ENCODE assay signal across 9 cellular contexts in genomic region chr18:58529714-58530354, GRCh38.
DNase-seq lines count a peak whose midpoint lies in the region; ATAC-seq, FAIRE-seq and TF ChIP-seq lines count a peak whose summit lies in the region.
"Had no signal": no experiment of that assay in that cellular context is flagged by ENCODE, and none has a peak within 500 bp of the region (broad histone marks: within the 10 kb centered on the region; RNA-seq: fewer than 3 reads in every experiment).

No MANE protein-coding gene starts in this region.

- H3K9me3 Mint-ChIP-seq in activated T-cell treated with anti-CD3 and anti-CD28 coated beads, Interleukin-2, amount 50 U/mL, for 4 hours = no peaks in the 10 kb centered on the region
- H3K9me3 Mint-ChIP-seq: dendritic cell treated with granulocyte-macrophage colony-stimulating factor and Interleukin-4, amounts not matched to agents 40 ng/mL and 50 ng/mL, for 4 days had no signal

- WGBS in pancreas, 2 donors = 37 to 41% methylated on average over 6 of the region's 6 CpGs

- no peaks in the 10 kb centered on the region for H3K9me3 ChIP-seq in pancreas

- peak; percentile 51 to 53 for ATAC-seq in activated T-cell treated with anti-CD3 and anti-CD28 coated beads, Interleukin-2, amount 50 U/mL, for 4 hours
- peak; percentile 34 to 78 (median 75) for ATAC-seq in pancreas
- no peak for ATAC-seq in HG03196 (IDR thresholded peaks at IDR 0.05; ENCODE audit: unreplicated experiment)

- intact Hi-C loops in pancreas (cut with DNase I) = loop anchor here in 1 of 3 donors (10.0 kb wide), 1 partner anchor 235 kb away; no protein-coding TSS in a partner anchor

- FAIRE-seq in RCC 7860 (lab: Jason Lieb, UNC) (peak; percentile 18), pancreas (lab: Jason Lieb, UNC) (no peak)

- peaks cover 0 to 15% (median 8%) of the 10 kb centered on the region in 3 donors for H3K4me1 ChIP-seq in pancreas

- no peaks in the 10 kb centered on the region for H3K27me3 ChIP-seq in pancreas

- no peak overlapping the region for H3K4me3 Mint-ChIP-seq in activated T-cell treated with anti-CD3 and anti-CD28 coated beads, Interleukin-2, amount 50 U/mL, for 4 hours
- H3K4me3 Mint-ChIP-seq: dendritic cell treated with granulocyte-macrophage colony-stimulating factor and Interleukin-4, amounts not matched to agents 40 ng/mL and 50 ng/mL, for 4 days had no signal

- H3K27me3 Mint-ChIP-seq in activated T-cell treated with anti-CD3 and anti-CD28 coated beads, Interleukin-2, amount 50 U/mL, for 4 hours (ENCODE audit: low read depth) = peaks cover 2% of the 10 kb centered on the region

- CTCF ChIA-PET in GM10248 (lab: Yijun Ruan, JAX) = interaction anchor here (0.8 to 17.2 kb wide), 44 partner anchors 9 to 540 kb away, joined by 3 to 366 read pairs (median 4); partner anchors contain the start of genes ALPK2 and MALT1

- H3K4me3 ChIP-seq in pancreas = no peak overlapping the region

- TF ChIP-seq CTCF in GM10248 (IDR thresholded peaks at IDR 0.05; ENCODE audit: control extremely low read depth, extremely low read depth, low read depth, missing control alignments) (peak; percentile 89), pancreas (IDR thresholded peaks at IDR 0.05) (peak; percentile 25 to 54 (median 38))

- DNase-seq in GM10248 (ENCODE audit: extremely low spot score) (peak; percentile 63), HT1080 (ENCODE audit: low read depth) (peak; percentile 43), RCC 7860 (ENCODE audit: low spot score) (peak; percentile 44), fibroblast of peridontal ligament (ENCODE audit: extremely low read depth) (peak; percentile 74), pancreas (peak in 5 of 6 donors; percentile 30 to 74 (median 47))
- DNase-seq in activated T-cell treated with anti-CD3 and anti-CD28 coated beads, Interleukin-2, amount 50 U/mL, for 4 hours = peak; percentile 70
- DNase-seq in NK-92 treated with Interleukin-12 subunit alpha and Interleukin-12 subunit beta, amount 100 ng/mL, for 24 hours (lab: John Stamatoyannopoulos, UW) = no peak

- H3K27ac ChIP-seq in pancreas = no peak overlapping the region

- no peaks in the 10 kb centered on the region for H3K36me3 Mint-ChIP-seq in activated T-cell treated with anti-CD3 and anti-CD28 coated beads, Interleukin-2, amount 50 U/mL, for 4 hours (ENCODE audit: insufficient read depth)

- H3K4me1 Mint-ChIP-seq in activated T-cell treated with anti-CD3 and anti-CD28 coated beads, Interleukin-2, amount 50 U/mL, for 4 hours (ENCODE audit: low read depth) = peaks cover 16% of the 10 kb centered on the region

- H3K36me3 ChIP-seq in pancreas = no peaks in the 10 kb centered on the region

- POLR2A ChIA-PET in GM10248 (lab: Yijun Ruan, JAX) = interaction anchor here (0.6 kb wide), 2 partner anchors 9 to 15 kb away, joined by 3 read pairs; no protein-coding TSS in a partner anchor
